8 cellular contexts compared by ENCODE assay signal in genomic region chr6:40912158-40912946, GRCh38.
DNase-seq lines count a peak whose midpoint lies in the region; ATAC-seq and TF ChIP-seq lines count a peak whose summit lies in the region.

No MANE protein-coding gene starts in this region.

- no TSS peak for BruUV-seq in MCF 10A (replicated peaks; lab: Mats Ljungman, UMichigan)

- CTCF ChIA-PET in MCF 10A (lab: Yijun Ruan, JAX) = interaction anchor here (0.5 to 2.2 kb wide), 30 partner anchors 9 to 1786 kb away, joined by 3 to 23 read pairs (median 4); no protein-coding TSS in a partner anchor

- ATAC-seq in GM21367 (IDR thresholded peaks at IDR 0.05; ENCODE audit: unreplicated experiment) (peak; percentile 84), left lung (peak; percentile 85)

- TF ChIP-seq CTCF in HL-60 (IDR thresholded peaks at IDR 0.05; ENCODE audit: insufficient read depth, low read length) (peak; percentile 64), MCF 10A (IDR thresholded peaks at IDR 0.05; ENCODE audit: unreplicated experiment) (peak; percentile 51), left lung (IDR thresholded peaks at IDR 0.05) (no peak)

- H3K27ac ChIP-seq in HL-60 (replicated peaks) (no peak overlapping the region), left lung (no peak overlapping the region)

- H3K36me3 Mint-ChIP-seq in MCF 10A (ENCODE audit: insufficient read depth, unreplicated experiment) = no peaks in the 10 kb centered on the region

- H3K4me1 Mint-ChIP-seq in MCF 10A (ENCODE audit: insufficient read depth, unreplicated experiment) = peaks cover 11% of the 10 kb centered on the region

- H3K9me3 Mint-ChIP-seq in MCF 10A (ENCODE audit: unreplicated experiment) = no peaks in the 10 kb centered on the region

- H3K9me3 ChIP-seq in left lung = no peaks in the 10 kb centered on the region

- no peaks in the 10 kb centered on the region for H3K36me3 ChIP-seq in left lung

- no peak overlapping the region for H3K4me3 Mint-ChIP-seq in MCF 10A (ENCODE audit: unreplicated experiment)

- H3K27me3 ChIP-seq in HL-60 (ENCODE audit: insufficient read depth, poor library complexity, severe bottlenecking) (peaks cover 8% of the 10 kb centered on the region), left lung (no peaks in the 10 kb centered on the region)

- H3K27me3 Mint-ChIP-seq in MCF 10A (ENCODE audit: insufficient read depth, unreplicated experiment) = no peaks in the 10 kb centered on the region

- H3K4me3 ChIP-seq in HL-60 (replicated peaks; ENCODE audit: insufficient read depth, low read length) (no peak overlapping the region), left lung (no peak overlapping the region)

- POLR2A ChIA-PET in MCF 10A (lab: Yijun Ruan, JAX) = interaction anchor here (0.7 to 1.4 kb wide), 5 partner anchors 110 to 1002 kb away, joined by 3 to 5 read pairs (median 3); partner anchors contain the start of gene TOMM6

- DNase-seq in ELR (ENCODE audit: low read depth) (peak; percentile 25), HL-60 (ENCODE audit: low read depth in 1 of 2, low spot score in 1 of 2) (peak; percentile 27 to 75), NCI-H82 (lab: John Stamatoyannopoulos, UW) (peak; percentile 95), MCF 10A (ENCODE audit: unreplicated experiment) (peak; percentile 89), left lung (no peak), ureter (ENCODE audit: low spot score) (peak; percentile 61), A172 (ENCODE audit: low spot score) (no peak)

- no peaks in the 10 kb centered on the region for H3K4me1 ChIP-seq in left lung

- no peak overlapping the region for H3K27ac Mint-ChIP-seq in MCF 10A (ENCODE audit: low read depth, unreplicated experiment)

- intact Hi-C loops in MCF 10A (cut with micrococcal nuclease) = loop anchor here (1.0 kb wide), 1 partner anchor 17 kb away; no protein-coding TSS in a partner anchor
- intact Hi-C loops in left lung (cut with DNase I) = no loop called here

Comparison
In these comparisons a context has a peak if more than half of its experiments do, and no peak if none do; other contexts are left out.
1. DNase-seq: peak in ELR (single experiment), HL-60 (2 of 2), NCI-H82 (single experiment), MCF 10A (single experiment) and ureter (single experiment); none in left lung (0 of 2) and A172 (single experiment).
2. CTCF ChIP-seq: peak in HL-60 (single experiment) and MCF 10A (single experiment); none in left lung (0 of 2).